In the genomic region with DNA sequence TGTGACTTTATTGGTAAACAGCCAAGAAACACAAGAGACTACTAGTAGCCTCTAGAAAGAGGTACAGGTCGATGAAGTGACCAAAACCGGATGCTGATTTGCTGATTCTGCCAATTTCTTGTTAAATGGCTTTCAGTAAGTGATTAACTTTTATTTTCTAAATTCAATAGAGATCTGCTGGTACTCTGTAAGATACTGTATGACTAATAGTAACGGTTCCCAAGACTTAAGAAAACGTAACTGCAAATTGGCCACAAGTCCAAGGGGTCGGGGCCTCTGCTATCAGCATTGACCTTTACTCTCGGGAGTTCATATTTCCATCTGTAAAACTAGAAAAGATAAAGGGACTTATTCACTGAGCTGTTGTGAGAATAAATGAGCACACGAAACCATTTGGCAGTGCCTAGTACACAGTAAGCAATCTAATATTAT, we compare ENCODE assay signal across 8 cellular contexts. TPM values are rescaled to one million over a fixed set of nuclear protein-coding genes. Genes with fewer than 3 reads are reported as not detected.
DNase-seq lines count a peak whose midpoint lies in the region; ATAC-seq, FAIRE-seq and TF ChIP-seq lines count a peak whose summit lies in the region.

No MANE protein-coding gene starts in this region.

- H3K9me3 Mint-ChIP-seq in nephron progenitor cell: peaks cover 8% of the 10 kb centered on the region

- WGBS in adrenal gland, 4 donors: 22 to 34% (median 30%) methylated on average over 7 of the region's 7 CpGs
- 40 to 49% methylated on average over 7 of the region's 7 CpGs for WGBS in esophagus squamous epithelium, 2 donors

- H3K4me3 Mint-ChIP-seq in nephron progenitor cell: peak overlapping the region; percentile 92

- intact Hi-C loops in adrenal gland (cut with DNase I): no loop called here
- intact Hi-C loops in esophagus squamous epithelium (cut with DNase I): no loop called here

- H3K4me1 Mint-ChIP-seq in nephron progenitor cell: peaks cover 14% of the 10 kb centered on the region

- TF ChIP-seq POLR2A in GM12892 (IDR thresholded peaks at IDR 0.05; ENCODE audit: low read depth, low read length): no peak
- no peak for TF ChIP-seq POLR2A in adrenal gland (IDR thresholded peaks at IDR 0.05)
- no peak for TF ChIP-seq POLR2A in esophagus squamous epithelium (IDR thresholded peaks at IDR 0.05)

- H3K9me3 ChIP-seq in adrenal gland (replicated peaks in 1 of 3) (no peaks in the 10 kb centered on the region), esophagus squamous epithelium (no peaks in the 10 kb centered on the region)

- FAIRE-seq in GM12892 (lab: Jason Lieb, UNC): peak; percentile 61

- ATAC-seq in HG03342 (IDR thresholded peaks at IDR 0.05; ENCODE audit: unreplicated experiment): peak; percentile 10
- no peak for ATAC-seq in GM19035 (IDR thresholded peaks at IDR 0.05; ENCODE audit: unreplicated experiment)
- ATAC-seq in HG03139 (IDR thresholded peaks at IDR 0.05; ENCODE audit: unreplicated experiment): no peak

- H3K27ac ChIP-seq in adrenal gland (no peak overlapping the region), esophagus squamous epithelium (peak overlapping the region in 1 of 4 donors; percentile 82)

- peaks cover 35% of the 10 kb centered on the region for H3K36me3 Mint-ChIP-seq in nephron progenitor cell (ENCODE audit: low read depth)

- no peak overlapping the region for H3K27ac Mint-ChIP-seq in nephron progenitor cell

- H3K27me3 ChIP-seq in adrenal gland (no peaks in the 10 kb centered on the region), esophagus squamous epithelium (no peaks in the 10 kb centered on the region)

- DNase-seq in GM12892 (ENCODE audit: insufficient read length): no peak
- DNase-seq in adrenal gland: peak in 6 of 7 donors; percentile 29 to 62 (median 42)
- no peak for DNase-seq in nephron progenitor cell
- DNase-seq in esophagus squamous epithelium (lab: John Stamatoyannopoulos, UW): no peak
- DNase-seq in NCI-H1694 (lab: John Stamatoyannopoulos, UW): no peak

- H3K4me3 ChIP-seq in adrenal gland (peak overlapping the region in 1 of 4 donors; percentile 89), esophagus squamous epithelium (peak overlapping the region in 2 of 4 donors; percentile 82 to 91)

- H3K4me1 ChIP-seq in adrenal gland (replicated peaks in 1 of 2): peaks cover 0 to 32% of the 10 kb centered on the region in 2 donors
- H3K4me1 ChIP-seq in esophagus squamous epithelium: peaks cover 3 to 41% (median 6%) of the 10 kb centered on the region in 3 donors

- H3K27me3 Mint-ChIP-seq in nephron progenitor cell (ENCODE audit: low read depth, poor library complexity): no peaks in the 10 kb centered on the region

- no peak for TF ChIP-seq CTCF in adrenal gland (IDR thresholded peaks at IDR 0.05)
- no peak for TF ChIP-seq CTCF in nephron progenitor cell (IDR thresholded peaks at IDR 0.05)
- no peak for TF ChIP-seq CTCF in esophagus squamous epithelium (IDR thresholded peaks at IDR 0.05)

- H3K36me3 ChIP-seq in adrenal gland (replicated peaks in 1 of 2) (no peaks in the 10 kb centered on the region), esophagus squamous epithelium (peaks cover 0 to 6% (median 0%) of the 10 kb centered on the region in 3 donors)

RNA-seq across cellular contexts. Expression of gene FAM3C, which starts 1.4 kb away (rescaled TPM):
- polyA plus RNA-seq in GM12892 (2012; ENCODE audit: missing spikeins): 26.1 TPM
- total RNA-seq in adrenal gland (10 to 100 TPM; 29.0 to 93.5 (median 38.0) TPM), esophagus squamous epithelium (10 to 100 TPM; 21.8 to 48.1 (median 45.8) TPM)
- polyA plus RNA-seq in adrenal gland: 100 to 1,000 TPM in 1 of 3 donors, 10 to 100 TPM in 2; 17.1 to 138 (median 20.5) TPM

Comparison
In these comparisons a context has a peak if more than half of its experiments do, and no peak if none do; other contexts are left out.
1. DNase-seq: peak in adrenal gland (6 of 7); none in GM12892 (single experiment), nephron progenitor cell (single experiment), esophagus squamous epithelium (single experiment) and NCI-H1694 (single experiment).